In the genomic region with DNA sequence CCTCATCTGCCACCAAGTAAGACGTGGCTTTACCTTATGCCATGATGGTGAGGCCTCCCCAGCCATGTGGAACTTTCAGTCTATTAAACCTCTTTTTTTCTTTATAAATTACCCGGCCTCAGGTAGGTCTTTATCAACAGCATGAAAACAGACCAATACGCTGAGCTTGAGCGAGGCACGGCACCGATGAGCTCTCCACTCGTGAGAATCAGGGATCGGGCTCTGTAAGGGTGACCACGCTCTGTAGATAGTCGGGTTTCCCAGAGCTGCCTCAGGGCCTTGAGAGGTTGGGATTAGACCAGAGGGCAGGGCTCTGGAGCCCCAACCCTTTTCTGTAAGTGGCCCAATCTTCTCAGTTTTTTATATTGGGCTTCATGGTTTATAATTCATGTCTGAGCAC, we compare ENCODE assay signal across 7 cellular contexts.
"Had no signal": no experiment of that assay in that cellular context is flagged by ENCODE, and none has a peak within 500 bp of the region (broad histone marks: within the 10 kb centered on the region; RNA-seq: fewer than 3 reads in every experiment).

No MANE protein-coding gene starts in this region.

- DNase-seq: H9, HCEC 1CT, KBM-7 had no signal

- H3K9me3 Mint-ChIP-seq: GM23338, H9 had no signal

- H3K4me2 ChIP-seq: GM23338 had no signal

- H3K4me3 ChIP-seq: GM23338 had no signal

- H3K27ac Mint-ChIP-seq: GM23338 had no signal

- H3K27ac ChIP-seq: HL-60 had no signal

- ATAC-seq: GM23338, HepG2 had no signal

- H3K36me3 Mint-ChIP-seq: IgD-negative memory B cell had no signal

- H2AFZ ChIP-seq: GM23338 had no signal

- H3K4me3 Mint-ChIP-seq: GM23338, H9 had no signal
